In genomic region chr10:88062385-88062784, GRCh38 we compare ENCODE assay signal across 11 cellular contexts.
DNase-seq lines count a peak whose midpoint lies in the region; ATAC-seq and TF ChIP-seq lines count a peak whose summit lies in the region.
"Had no signal": no experiment of that assay in that cellular context is flagged by ENCODE, and none has a peak within 500 bp of the region (broad histone marks: within the 10 kb centered on the region; RNA-seq: fewer than 3 reads in every experiment).

No MANE protein-coding gene starts in this region.

- CTCF ChIA-PET in naive thymus-derived CD4-positive, alpha-beta T cell (lab: Charles Lee), result interaction anchor here (0.7 kb wide), 1 partner anchor 145 kb away, joined by 3 read pairs; no protein-coding TSS in a partner anchor

- H3K36me3 ChIP-seq in ACC112 (ENCODE audit: insufficient read depth, low read length) (no peaks in the 10 kb centered on the region), Loucy (ENCODE audit: insufficient read depth, low read length) (no peaks in the 10 kb centered on the region)
- no peaks in the 10 kb centered on the region for H3K36me3 ChIP-seq in naive thymus-derived CD4-positive, alpha-beta T cell (ENCODE audit: control insufficient read depth in 2 of 3, insufficient read depth in 3 of 3, low read length in 3 of 3)

- H3K27me3 ChIP-seq in ACC112 (ENCODE audit: insufficient read depth, low read length) (no peaks in the 10 kb centered on the region), Loucy (ENCODE audit: insufficient read depth, low read length, poor library complexity, severe bottlenecking) (no peaks in the 10 kb centered on the region)
- no peaks in the 10 kb centered on the region for H3K27me3 ChIP-seq in naive thymus-derived CD4-positive, alpha-beta T cell (ENCODE audit: control insufficient read depth in 2 of 2, insufficient read depth in 2 of 2, low read length in 2 of 2)

- intact Hi-C loops in naive thymus-derived CD4-positive, alpha-beta T cell (cut with micrococcal nuclease), result no loop called here

- H3K4me1 ChIP-seq in ACC112 (ENCODE audit: control insufficient read depth, insufficient read depth, low read length, unreplicated experiment) (peaks cover 21% of the 10 kb centered on the region), Loucy (ENCODE audit: insufficient read depth, low read length, poor library complexity, severe bottlenecking) (peaks cover 75% of the 10 kb centered on the region)
- H3K4me1 ChIP-seq in naive thymus-derived CD4-positive, alpha-beta T cell (ENCODE audit: control insufficient read depth in 2 of 2, insufficient read depth in 2 of 2, low read length in 2 of 2), result peaks cover 4 to 54% of the 10 kb centered on the region in 2 donors

- DNase-seq in choroid plexus epithelial cell (ENCODE audit: low read depth), result peak; percentile 25
- no peak for DNase-seq in naive thymus-derived CD4-positive, alpha-beta T cell
- DNase-seq in NK-92 (lab: John Stamatoyannopoulos, UW; ENCODE audit: unreplicated experiment), result no peak
- DNase-seq in NCI-H774 (lab: John Stamatoyannopoulos, UW), result no peak
- DNase-seq in SIG-M5 (lab: John Stamatoyannopoulos, UW), result no peak
- DNase-seq: activated CD4-positive, alpha-beta T cell treated with anti-CD3 and anti-CD28 coated beads for 36 hours; KG1; posterior cingulate gyrus had no signal

- H3F3A ChIP-seq in Loucy (ENCODE audit: low read depth), result no peaks in the 10 kb centered on the region

- H3K79me2 ChIP-seq in ACC112 (ENCODE audit: control insufficient read depth, insufficient read depth, low read length, unreplicated experiment), result no peaks in the 10 kb centered on the region
- no peaks in the 10 kb centered on the region for H3K79me2 ChIP-seq in Loucy (ENCODE audit: insufficient read depth, low read length)

- peak overlapping the region; percentile 34 for H3K4me2 ChIP-seq in Loucy (ENCODE audit: low read depth, low read length, poor library complexity, severe bottlenecking)

- no peak for ATAC-seq in naive thymus-derived CD4-positive, alpha-beta T cell
- ATAC-seq in GM21723 (IDR thresholded peaks at IDR 0.05; ENCODE audit: unreplicated experiment), result no peak
- ATAC-seq: activated CD4-positive, alpha-beta T cell treated with anti-CD3 and anti-CD28 coated beads for 36 hours had no signal

- H3K36me3 Mint-ChIP-seq in naive thymus-derived CD4-positive, alpha-beta T cell, result peaks cover 0 to 14% (median 0%) of the 10 kb centered on the region in 5 donors

- TF ChIP-seq CTCF in Loucy (conservative IDR thresholded peaks at IDR 0.05; ENCODE audit: low read length) (no peak), choroid plexus epithelial cell (conservative IDR thresholded peaks at IDR 0.05; ENCODE audit: low read depth, low read length) (no peak)

- no peaks in the 10 kb centered on the region for H4K20me1 ChIP-seq in Loucy (ENCODE audit: insufficient read depth, low read length, poor library complexity, severe bottlenecking)

- H3K9me3 Mint-ChIP-seq in naive thymus-derived CD4-positive, alpha-beta T cell, result peaks cover 0 to 7% (median 2%) of the 10 kb centered on the region in 11 donors

- peak overlapping the region in 5 of 9 donors; percentile 11 to 99 (median 67) for H3K27ac Mint-ChIP-seq in naive thymus-derived CD4-positive, alpha-beta T cell
- H3K27ac Mint-ChIP-seq: activated CD4-positive, alpha-beta T cell treated with anti-CD3 and anti-CD28 coated beads for 36 hours had no signal

- no peak overlapping the region for H3K4me3 ChIP-seq in ACC112 (ENCODE audit: low read depth, low read length)
- no peak overlapping the region for H3K4me3 ChIP-seq in Loucy (ENCODE audit: low read length, poor library complexity, severe bottlenecking)
- no peak overlapping the region for H3K4me3 ChIP-seq in choroid plexus epithelial cell (ENCODE audit: low read depth, low read length)
- H3K4me3 ChIP-seq in naive thymus-derived CD4-positive, alpha-beta T cell (ENCODE audit: low read length), result no peak overlapping the region

- peak overlapping the region in 3 of 10 donors; percentile 37 to 58 (median 37) for H3K4me3 Mint-ChIP-seq in naive thymus-derived CD4-positive, alpha-beta T cell
- H3K4me3 Mint-ChIP-seq: activated CD4-positive, alpha-beta T cell treated with anti-CD3 and anti-CD28 coated beads for 36 hours had no signal

- no peak overlapping the region for H3K27ac ChIP-seq in ACC112 (ENCODE audit: low read depth, low read length)
- H3K27ac ChIP-seq in naive thymus-derived CD4-positive, alpha-beta T cell (ENCODE audit: low read depth, low read length), result no peak overlapping the region

- peak overlapping the region; percentile 52 for H3K9ac ChIP-seq in Loucy (ENCODE audit: low read depth, low read length, poor library complexity, severe bottlenecking)

- no peaks in the 10 kb centered on the region for H3K9me3 ChIP-seq in Loucy (ENCODE audit: insufficient read depth, low read depth, low read length)
- H3K9me3 ChIP-seq in naive thymus-derived CD4-positive, alpha-beta T cell (ENCODE audit: control insufficient read depth in 2 of 3, low read length in 3 of 3), result no peaks in the 10 kb centered on the region

- H2AFZ ChIP-seq in ACC112 (ENCODE audit: low read length, unreplicated experiment), result peak overlapping the region; percentile 66
- peak overlapping the region; percentile 83; the same call in 1 of the 2 replicates for H2AFZ ChIP-seq in Loucy (ENCODE audit: low read length)

- POLR2A ChIA-PET in naive thymus-derived CD4-positive, alpha-beta T cell (lab: Charles Lee), result interaction anchor here (1.4 kb wide), 1 partner anchor 29 kb away, joined by 3 read pairs; no protein-coding TSS in a partner anchor

- H3K9me2 ChIP-seq in Loucy (replicated peaks; ENCODE audit: low read depth, low read length), result no peaks in the 10 kb centered on the region

- peaks cover 0 to 59% (median 46%) of the 10 kb centered on the region in 7 donors for H3K4me1 Mint-ChIP-seq in naive thymus-derived CD4-positive, alpha-beta T cell

- peaks cover 0 to 2% (median 0%) of the 10 kb centered on the region in 5 donors for H3K27me3 Mint-ChIP-seq in naive thymus-derived CD4-positive, alpha-beta T cell
